Comparison of ENCODE assay signal across 16 cellular contexts in the genomic region with DNA sequence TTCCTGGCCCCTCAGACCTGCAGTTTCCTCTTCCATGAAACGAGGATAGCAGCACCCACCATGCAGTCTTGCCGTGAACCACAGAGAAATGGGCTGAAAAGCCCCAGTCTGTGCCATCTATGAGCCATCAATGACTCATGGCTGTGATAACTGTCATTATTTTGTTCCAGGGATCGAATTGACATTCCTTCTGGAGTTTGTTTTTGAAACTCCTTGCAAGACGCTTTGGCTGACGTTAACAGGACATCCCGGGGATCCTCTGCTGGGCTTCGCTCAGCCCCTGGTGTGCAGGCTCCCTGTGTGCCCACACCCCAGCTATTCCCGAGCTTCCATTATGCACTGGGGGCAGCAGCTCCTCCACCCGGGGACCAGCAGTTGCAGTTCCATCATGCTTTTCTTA. TPM values are rescaled to one million over a fixed set of nuclear protein-coding genes. Genes with fewer than 3 reads are reported as not detected.
DNase-seq lines count a peak whose midpoint lies in the region; ATAC-seq, FAIRE-seq and TF ChIP-seq lines count a peak whose summit lies in the region.
"Had no signal": no experiment of that assay in that cellular context is flagged by ENCODE, and none has a peak within 500 bp of the region (broad histone marks: within the 10 kb centered on the region; RNA-seq: fewer than 3 reads in every experiment).

No MANE protein-coding gene starts in this region.

- H3K79me2 ChIP-seq in GM23248 (ENCODE audit: insufficient read depth), result no peaks in the 10 kb centered on the region
- H3K79me2 ChIP-seq in SK-N-SH (ENCODE audit: insufficient read depth), result no peaks in the 10 kb centered on the region
- H3K79me2 ChIP-seq in endothelial cell of umbilical vein (ENCODE audit: control insufficient read depth, insufficient read depth, low read length), result no peaks in the 10 kb centered on the region

- ATAC-seq in HG03378 (IDR thresholded peaks at IDR 0.05; ENCODE audit: unreplicated experiment), result no peak
- ATAC-seq: activated CD4-positive, CD25-positive, alpha-beta regulatory T cell treated with anti-CD3 and anti-CD28 coated beads, Interleukin-2, amount 50 U/mL, for 24 hours; left colon; pancreas had no signal

- dilution Hi-C loops in endothelial cell of umbilical vein (cut with MboI; ENCODE audit: extremely low pct_ligation_motif_present, low sequenced_read_pairs), result no loop called here

- in situ Hi-C loops in GM23248 (cut with MboI), result no loop called here

- FAIRE-seq in endothelial cell of umbilical vein (lab: Jason Lieb, UNC), result peak; percentile 93
- FAIRE-seq: pancreas had no signal

- H3K9me2 ChIP-seq in GM23248 (ENCODE audit: insufficient read depth) (no peaks in the 10 kb centered on the region), SK-N-SH (no peaks in the 10 kb centered on the region)

- H3K27ac ChIP-seq in GM23248 (no peak overlapping the region), SK-N-SH (ENCODE audit: low read depth in 2 of 2, low read length in 1 of 2) (peak overlapping the region in 1 of 2 experiments; percentile 51; a peak in 1 of 4 replicates), endothelial cell of umbilical vein (ENCODE audit: insufficient read depth, low read depth, low read length) (no peak overlapping the region)
- H3K27ac ChIP-seq: ascending aorta; BLaER1 treated with 17β-estradiol and CSF1 and Interleukin-3, amounts not matched to agents 10 nM and 100 nM; pancreas; tibial artery had no signal

- H3K4me2 ChIP-seq in GM23248 (ENCODE audit: unreplicated experiment) (peak overlapping the region; percentile 10), SK-N-SH (no peak overlapping the region), endothelial cell of umbilical vein (ENCODE audit: insufficient read depth, low read length) (peak overlapping the region; percentile 45), skeletal muscle satellite cell (ENCODE audit: low read length) (peak overlapping the region; percentile 50)
- H3K4me2 ChIP-seq: BLaER1 treated with 17β-estradiol and CSF1 and Interleukin-3, amounts not matched to agents 10 nM and 100 nM had no signal

- no peaks in the 10 kb centered on the region for H3K27me3 ChIP-seq in GM23248 (replicated peaks; ENCODE audit: insufficient read depth)
- no peaks in the 10 kb centered on the region for H3K27me3 ChIP-seq in SK-N-SH (ENCODE audit: insufficient read depth)
- H3K27me3 ChIP-seq in endothelial cell of umbilical vein (ENCODE audit: control insufficient read depth in 2 of 2, insufficient read depth in 2 of 2, low read length in 2 of 2), result no peaks in the 10 kb centered on the region
- H3K27me3 ChIP-seq in skeletal muscle satellite cell (ENCODE audit: control insufficient read depth, insufficient read depth, low read length), result no peaks in the 10 kb centered on the region
- H3K27me3 ChIP-seq: ascending aorta; BLaER1 treated with 17β-estradiol and CSF1 and Interleukin-3, amounts not matched to agents 10 nM and 100 nM; pancreas; tibial artery had no signal

- POLR2A ChIA-PET in SK-N-SH (lab: Yijun Ruan, JAX), result interaction anchor here (1.1 kb wide), 1 partner anchor 17 kb away, joined by 4 read pairs; no protein-coding TSS in a partner anchor
- POLR2A ChIA-PET in endothelial cell of umbilical vein (lab: Charles Lee), result no interaction called here

- CTCF ChIA-PET in SK-N-SH (lab: Yijun Ruan, JAX), result interaction anchor here (0.6 to 2.4 kb wide), 5 partner anchors 20 to 739 kb away, joined by 3 to 7 read pairs (median 3); no protein-coding TSS in a partner anchor
- CTCF ChIA-PET in endothelial cell of umbilical vein (lab: Charles Lee), result interaction anchor here (0.7 to 2.4 kb wide), 5 partner anchors 10 to 236 kb away, joined by 3 to 10 read pairs (median 5); no protein-coding TSS in a partner anchor

- no peak for TF ChIP-seq POLR2A in endothelial cell of umbilical vein (IDR thresholded peaks at IDR 0.05; ENCODE audit: low read depth, low read length)

- H3K36me3 ChIP-seq in GM23248 (ENCODE audit: low read depth) (no peaks in the 10 kb centered on the region), SK-N-SH (replicated peaks in 1 of 2; ENCODE audit: control insufficient read depth in 1 of 2, insufficient read depth in 2 of 2, low read length in 1 of 2) (peaks cover 0 to 4% of the 10 kb centered on the region in 2 experiments), endothelial cell of umbilical vein (ENCODE audit: control insufficient read depth in 2 of 2, extremely low read depth in 1 of 2, insufficient read depth in 2 of 2, low read length in 2 of 2) (no peaks in the 10 kb centered on the region), skeletal muscle satellite cell (ENCODE audit: insufficient read depth, low read length) (peaks cover 9% of the 10 kb centered on the region)
- H3K36me3 ChIP-seq: pancreas had no signal

- intact Hi-C loops in endothelial cell of umbilical vein (cut with micrococcal nuclease), result no loop called here

- no peak overlapping the region for H3K4me3 ChIP-seq in GM23248
- no peak overlapping the region for H3K4me3 ChIP-seq in SK-N-SH (ENCODE audit: low read depth in 2 of 2, low read length in 1 of 2)
- no peak overlapping the region for H3K4me3 ChIP-seq in endothelial cell of umbilical vein (replicated peaks in 1 of 3; ENCODE audit: insufficient read depth in 1 of 3, low read depth in 1 of 3, low read length in 3 of 3)
- no peak overlapping the region for H3K4me3 ChIP-seq in skeletal muscle satellite cell (ENCODE audit: low read length)
- H3K4me3 ChIP-seq: ascending aorta; BLaER1 treated with 17β-estradiol and CSF1 and Interleukin-3, amounts not matched to agents 10 nM and 100 nM; pancreas; tibial artery had no signal

- DNase-seq in GM23248 (peak; percentile 64), SK-N-SH (no peak), endothelial cell of umbilical vein (ENCODE audit: low read depth, low spot score) (peak; percentile 44), NCI-H226 (no peak), mucosa of gallbladder (ENCODE audit: low spot score) (no peak), NCI-H748 (lab: John Stamatoyannopoulos, UW; ENCODE audit: unreplicated experiment) (no peak)
- DNase-seq: left colon, NCI-H2081 treated with DMSO at 0.1 percent for 48 hours, NCI-H82, tibial artery had no signal

- H3K9me1 ChIP-seq in endothelial cell of umbilical vein (replicated peaks; ENCODE audit: control insufficient read depth, extremely low read depth, insufficient read depth, low read length), result no peaks in the 10 kb centered on the region

- H2AFZ ChIP-seq in GM23248 (no peak overlapping the region), SK-N-SH (ENCODE audit: low read depth) (no peak overlapping the region), endothelial cell of umbilical vein (ENCODE audit: low read depth, low read length) (peak overlapping the region; percentile 64)

- H3K9me3 ChIP-seq in GM23248 (ENCODE audit: low read depth), result no peaks in the 10 kb centered on the region
- no peaks in the 10 kb centered on the region for H3K9me3 ChIP-seq in SK-N-SH
- H3K9me3 ChIP-seq in endothelial cell of umbilical vein (replicated peaks; ENCODE audit: control insufficient read depth, insufficient read depth, low read length), result no peaks in the 10 kb centered on the region
- no peaks in the 10 kb centered on the region for H3K9me3 ChIP-seq in skeletal muscle satellite cell (replicated peaks; ENCODE audit: low read length)
- H3K9me3 ChIP-seq: ascending aorta; BLaER1 treated with 17β-estradiol and CSF1 and Interleukin-3, amounts not matched to agents 10 nM and 100 nM; pancreas; tibial artery had no signal

- H4K20me1 ChIP-seq in GM23248 (ENCODE audit: insufficient read depth), result no peaks in the 10 kb centered on the region
- no peaks in the 10 kb centered on the region for H4K20me1 ChIP-seq in SK-N-SH (ENCODE audit: insufficient read depth)
- no peaks in the 10 kb centered on the region for H4K20me1 ChIP-seq in endothelial cell of umbilical vein (replicated peaks; ENCODE audit: control insufficient read depth, extremely low read depth, insufficient read depth, low read length)

- TF ChIP-seq CTCF in SK-N-SH (IDR thresholded peaks at IDR 0.05) (no peak), endothelial cell of umbilical vein (IDR thresholded peaks at IDR 0.05; ENCODE audit: extremely low read depth in 1 of 2, insufficient read depth in 1 of 2, low read depth in 1 of 2, low read length in 2 of 2) (no peak)

- H3F3A ChIP-seq in GM23248 (ENCODE audit: insufficient read depth) (0 out of 2 replicates have a peak, but pooled peaks cover 1% of the 10 kb centered on the region), SK-N-SH (replicated peaks; ENCODE audit: insufficient read depth) (no peaks in the 10 kb centered on the region)

- BruUV-seq in endothelial cell of umbilical vein (replicated peaks; lab: Mats Ljungman, UMichigan), result no TSS peak

- WGBS in GM23248 (ENCODE audit: low coverage in 1 of 2, low lambda C conversion rate in 2 of 2, missing lambda C conversion rate in 2 of 2), 2 experiments, result 34% methylated on average over 9 of the region's 9 CpGs
- 35% methylated on average over 9 of the region's 9 CpGs for WGBS in SK-N-SH (ENCODE audit: low lambda C conversion rate)

- TF ChIP-seq RAD21 in SK-N-SH (IDR thresholded peaks at IDR 0.05; ENCODE audit: low read length), result no peak

- no peak for TF ChIP-seq EP300 in SK-N-SH (IDR thresholded peaks at IDR 0.05; ENCODE audit: borderline replicate concordance in 1 of 2, low read depth in 1 of 2, low read length in 1 of 2)

- no peak overlapping the region for H3K9ac ChIP-seq in GM23248
- H3K9ac ChIP-seq in SK-N-SH, result no peak overlapping the region
- no peak overlapping the region for H3K9ac ChIP-seq in endothelial cell of umbilical vein (replicated peaks; ENCODE audit: extremely low read depth, insufficient read depth, low read length)
- H3K9ac ChIP-seq in skeletal muscle satellite cell (ENCODE audit: low read depth, low read length), result peak overlapping the region; percentile 8
- H3K9ac ChIP-seq: BLaER1 treated with 17β-estradiol and CSF1 and Interleukin-3, amounts not matched to agents 10 nM and 100 nM had no signal

- H3K4me1 ChIP-seq in GM23248 (ENCODE audit: insufficient read depth) (peaks cover 13% of the 10 kb centered on the region), SK-N-SH (ENCODE audit: control insufficient read depth in 1 of 2, insufficient read depth in 2 of 2, low read depth in 1 of 2, low read length in 1 of 2) (peaks cover 6 to 70% of the 10 kb centered on the region in 2 experiments; a peak in 3 of 4 replicates), endothelial cell of umbilical vein (ENCODE audit: control insufficient read depth, extremely low read depth, insufficient read depth, low read length) (peaks cover 13% of the 10 kb centered on the region), skeletal muscle satellite cell (ENCODE audit: control insufficient read depth, insufficient read depth, low read length) (peaks cover 48% of the 10 kb centered on the region)
- H3K4me1 ChIP-seq: ascending aorta, pancreas, tibial artery had no signal

RNA-seq across cellular contexts. Expression of gene MMAB, which starts 33.8 kb away (rescaled TPM):
- total RNA-seq in GM23248 (2014; rRNA removed; shearing (Covaris generic)), result 6.7 and 12.8 TPM in 2 replicates
- polyA plus RNA-seq in GM23248 (2016; fragmentation: Nextera tagmentation; extraction: Ambion mirVana) (25.4 and 26.8 TPM in 2 replicates), SK-N-SH (2012; rRNA removed) (14.8 and 15.9 TPM in 2 replicates), endothelial cell of umbilical vein (37.5 and 39.1 TPM in 2 replicates)
- polyA plus RNA-seq in SK-N-SH (2012; cell fraction: cytosol; rRNA removed), result 11.7 and 14.3 TPM in 2 replicates
- 18.6 and 20.3 TPM in 2 replicates for polyA plus RNA-seq in SK-N-SH (2012; cell fraction: nucleus; rRNA removed)
- total RNA-seq in endothelial cell of umbilical vein (45.9 and 46.0 TPM in 2 replicates), mucosa of gallbladder (58.3 TPM)
- polyA plus RNA-seq in endothelial cell of umbilical vein (2011; cell fraction: cytosol; rRNA removed), result 38.8 and 43.7 TPM in 2 replicates
- polyA plus RNA-seq in endothelial cell of umbilical vein (2011; cell fraction: nucleus; rRNA removed), result 40.1 and 41.0 TPM in 2 replicates
- polyA plus RNA-seq in endothelial cell of umbilical vein (2012), result 30.8 and 32.7 TPM in 2 replicates
- 23.7 and 28.6 TPM in 2 replicates for polyA minus RNA-seq in endothelial cell of umbilical vein
- polyA minus RNA-seq in endothelial cell of umbilical vein (2011; cell fraction: cytosol; rRNA and poly(A)+ RNA removed), result 32.5 TPM
- polyA minus RNA-seq in endothelial cell of umbilical vein (2011; cell fraction: nucleus; rRNA and poly(A)+ RNA removed), result 10.3 and 11.3 TPM in 2 replicates
- total RNA-seq in skeletal muscle satellite cell (2012; rRNA removed), result 20.8 and 27.9 TPM in 2 replicates

RNA-seq across cellular contexts. Expression of gene MVK, which starts 34.1 kb away (rescaled TPM):
- 11.8 and 80.1 TPM in 2 replicates for total RNA-seq in GM23248 (2014; rRNA removed; shearing (Covaris generic))
- polyA plus RNA-seq in GM23248 (2016; fragmentation: Nextera tagmentation; extraction: Ambion mirVana) (6.7 and 7.2 TPM in 2 replicates), SK-N-SH (2012; rRNA removed) (6.3 and 7.0 TPM in 2 replicates), endothelial cell of umbilical vein (32.6 and 39.3 TPM in 2 replicates)
- 2.8 and 5.3 TPM in 2 replicates for polyA plus RNA-seq in SK-N-SH (2012; cell fraction: cytosol; rRNA removed)
- 9.3 and 10.3 TPM in 2 replicates for polyA plus RNA-seq in SK-N-SH (2012; cell fraction: nucleus; rRNA removed)
- total RNA-seq in endothelial cell of umbilical vein (40.3 and 42.6 TPM in 2 replicates), mucosa of gallbladder (40.5 TPM)
- 24.2 and 26.5 TPM in 2 replicates for polyA plus RNA-seq in endothelial cell of umbilical vein (2011; cell fraction: cytosol; rRNA removed)
- polyA plus RNA-seq in endothelial cell of umbilical vein (2011; cell fraction: nucleus; rRNA removed), result 30.3 and 30.8 TPM in 2 replicates
- polyA plus RNA-seq in endothelial cell of umbilical vein (2012), result 14.9 and 15.0 TPM in 2 replicates
- 19.5 and 22.6 TPM in 2 replicates for polyA minus RNA-seq in endothelial cell of umbilical vein
- polyA minus RNA-seq in endothelial cell of umbilical vein (2011; cell fraction: cytosol; rRNA and poly(A)+ RNA removed), result 8.3 TPM
- 7.4 and 7.8 TPM in 2 replicates for polyA minus RNA-seq in endothelial cell of umbilical vein (2011; cell fraction: nucleus; rRNA and poly(A)+ RNA removed)
- total RNA-seq in skeletal muscle satellite cell (2012; rRNA removed), result 10.5 and 19.5 TPM in 2 replicates

Comparison
In these comparisons a context has a peak if more than half of its experiments do, and no peak if none do; other contexts are left out.
1. DNase-seq: peak in GM23248 (single experiment) and endothelial cell of umbilical vein (single experiment); none in SK-N-SH (single experiment), NCI-H226 (single experiment), mucosa of gallbladder (single experiment) and NCI-H748 (single experiment).